15 cellular contexts compared by ENCODE assay signal in the genomic region with DNA sequence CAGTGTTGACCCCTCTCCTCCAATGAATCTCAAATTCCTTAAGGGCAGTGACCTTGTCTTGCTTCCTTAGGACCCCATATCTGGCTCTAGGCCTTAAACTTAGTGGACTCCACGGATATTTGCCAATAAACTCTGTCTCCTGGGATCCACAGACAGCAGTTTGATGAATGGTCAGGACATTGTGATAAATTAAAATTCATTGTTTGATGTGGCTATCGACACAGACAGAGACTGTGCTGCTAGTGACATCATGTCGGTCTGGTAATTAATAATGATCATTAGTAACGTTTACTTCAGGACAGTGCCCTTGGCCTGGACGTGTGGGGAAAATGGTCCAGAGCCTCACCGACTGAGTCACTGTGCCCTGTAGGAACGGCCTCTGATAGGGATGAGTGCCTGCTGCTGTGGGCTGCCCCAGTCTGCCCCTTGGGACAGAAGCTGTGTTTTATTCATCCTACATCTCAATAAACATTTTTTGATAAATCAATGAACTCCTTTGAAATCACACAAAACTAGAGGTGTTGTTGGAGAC. TPM values are rescaled to one million over a fixed set of nuclear protein-coding genes. Genes with fewer than 3 reads are reported as not detected.
DNase-seq lines count a peak whose midpoint lies in the region; ATAC-seq and TF ChIP-seq lines count a peak whose summit lies in the region.
"Had no signal": no experiment of that assay in that cellular context is flagged by ENCODE, and none has a peak within 500 bp of the region (broad histone marks: within the 10 kb centered on the region; RNA-seq: fewer than 3 reads in every experiment).

No MANE protein-coding gene starts in this region.

- H3K27ac ChIP-seq in Panc1 (ENCODE audit: low read length) (peak overlapping the region; percentile 97), psoas muscle (peak overlapping the region; percentile 65)
- H3K27ac ChIP-seq: dorsolateral prefrontal cortex had no signal

- intact Hi-C loops in Panc1 (cut with micrococcal nuclease; ENCODE audit: unreplicated experiment), result no loop called here
- intact Hi-C loops in psoas muscle (cut with DNase I), result no loop called here

- BruUV-seq in Panc1 (replicated peaks; lab: Mats Ljungman, UMichigan), result no TSS peak

- H3K4me3 ChIP-seq in Panc1 (ENCODE audit: low read depth in 2 of 2, low read length in 2 of 2) (no peak overlapping the region), psoas muscle (no peak overlapping the region)
- H3K4me3 ChIP-seq: dorsolateral prefrontal cortex, skin epidermis had no signal

- no peaks in the 10 kb centered on the region for H3K36me3 ChIP-seq in ES-I3 (ENCODE audit: insufficient read depth, low read length)
- H3K36me3 ChIP-seq in Panc1 (ENCODE audit: control insufficient read depth, insufficient read depth, low read length), result no peaks in the 10 kb centered on the region
- H3K36me3 ChIP-seq in psoas muscle (ENCODE audit: insufficient read depth in 1 of 2, low read depth in 1 of 2), result no peaks in the 10 kb centered on the region

- WGBS in psoas muscle, 3 donors, result 61 to 67% (median 66%) methylated on average over 7 of the region's 7 CpGs

- DNase-seq in Panc1 (ENCODE audit: low read depth, low spot score), result no peak
- no peak for DNase-seq in psoas muscle
- no peak for DNase-seq in RKO (ENCODE audit: low spot score)
- DNase-seq in SKM-1 treated with dmso at 0.1 percent for 144 hours (lab: John Stamatoyannopoulos, UW; ENCODE audit: unreplicated experiment), result no peak
- DNase-seq: activated CD4-positive, alpha-beta T cell treated with anti-CD3 and anti-CD28 coated beads for 36 hours; DND-41; dorsolateral prefrontal cortex; hippocampal formation; KG1; NCI-H2171 had no signal

- POLR2A ChIA-PET in Panc1 (lab: Charles Lee), result interaction anchor here (0.6 kb wide), 1 partner anchor 135 kb away, joined by 3 read pairs; no protein-coding TSS in a partner anchor

- in situ Hi-C loops in Panc1 (cut with HindIII; ENCODE audit: low pct_unique_long_range_greater_than_20kb, low sequenced_read_pairs), result no loop called here

- ATAC-seq in Panc1, result no peak
- ATAC-seq in esophagus mucosa, result peak; percentile 3
- ATAC-seq in psoas muscle, result no peak
- ATAC-seq in HG03159 (IDR thresholded peaks at IDR 0.05; ENCODE audit: unreplicated experiment), result no peak
- ATAC-seq: Right ventricle myocardium inferior had no signal

- CTCF ChIA-PET in Panc1 (lab: Charles Lee), result interaction anchor here (0.6 kb wide), 2 partner anchors 40 to 162 kb away, joined by 3 to 5 read pairs; no protein-coding TSS in a partner anchor

- H3K9me3 ChIP-seq in ES-I3 (ENCODE audit: control insufficient read depth, insufficient read depth, low read length) (no peaks in the 10 kb centered on the region), Panc1 (ENCODE audit: control insufficient read depth, insufficient read depth, low read depth, low read length) (no peaks in the 10 kb centered on the region), psoas muscle (no peaks in the 10 kb centered on the region)

- H3K9ac ChIP-seq in ES-I3 (ENCODE audit: low read depth, low read length), result peak overlapping the region; percentile 31; the same call in 1 of the 2 replicates

- no peak for TF ChIP-seq CTCF in Panc1 (IDR thresholded peaks at IDR 0.05)
- TF ChIP-seq CTCF in psoas muscle (IDR thresholded peaks at IDR 0.05), result no peak

- H3K27me3 ChIP-seq in Panc1 (ENCODE audit: control insufficient read depth, insufficient read depth, low read length) (no peaks in the 10 kb centered on the region), psoas muscle (ENCODE audit: insufficient read depth in 3 of 3, low read length in 2 of 3) (no peaks in the 10 kb centered on the region)
- H3K27me3 ChIP-seq: dorsolateral prefrontal cortex had no signal

- H3K4me1 ChIP-seq in ES-I3 (ENCODE audit: insufficient read depth, low read length), result peaks cover 47% of the 10 kb centered on the region
- H3K4me1 ChIP-seq in Panc1 (ENCODE audit: control insufficient read depth, insufficient read depth, low read length), result peaks cover 44% of the 10 kb centered on the region
- peaks cover 23% of the 10 kb centered on the region for H3K4me1 ChIP-seq in psoas muscle

RNA-seq across cellular contexts. Expression of a gene that starts 5.2 kb away (rescaled TPM):
- total RNA-seq in Panc1 (2021; ENCODE audit: unreplicated experiment) (67.3 TPM), esophagus mucosa (42.7 TPM), psoas muscle (10 to 100 TPM; 15.0 to 32.5 (median 24.4) TPM)
- polyA plus RNA-seq in Panc1 (2012; ENCODE audit: insufficient read length), result 49.4 TPM
- 10 to 100 TPM; 14.8 to 40.2 (median 25.1) TPM for polyA plus RNA-seq in psoas muscle

RNA-seq across cellular contexts. Expression of a gene that starts 27.0 kb away (rescaled TPM):
- total RNA-seq in Panc1 (2021; ENCODE audit: unreplicated experiment) (55.0 TPM), esophagus mucosa (10.2 TPM), psoas muscle (not detected)
- polyA plus RNA-seq in Panc1 (2012; ENCODE audit: insufficient read length), result 14.4 TPM
- under 1 TPM in 2 of 3 donors, not detected in 1; 0.12 to 0.23 TPM for polyA plus RNA-seq in psoas muscle
